ENCODE assay signal across 11 cellular contexts in the genomic region with DNA sequence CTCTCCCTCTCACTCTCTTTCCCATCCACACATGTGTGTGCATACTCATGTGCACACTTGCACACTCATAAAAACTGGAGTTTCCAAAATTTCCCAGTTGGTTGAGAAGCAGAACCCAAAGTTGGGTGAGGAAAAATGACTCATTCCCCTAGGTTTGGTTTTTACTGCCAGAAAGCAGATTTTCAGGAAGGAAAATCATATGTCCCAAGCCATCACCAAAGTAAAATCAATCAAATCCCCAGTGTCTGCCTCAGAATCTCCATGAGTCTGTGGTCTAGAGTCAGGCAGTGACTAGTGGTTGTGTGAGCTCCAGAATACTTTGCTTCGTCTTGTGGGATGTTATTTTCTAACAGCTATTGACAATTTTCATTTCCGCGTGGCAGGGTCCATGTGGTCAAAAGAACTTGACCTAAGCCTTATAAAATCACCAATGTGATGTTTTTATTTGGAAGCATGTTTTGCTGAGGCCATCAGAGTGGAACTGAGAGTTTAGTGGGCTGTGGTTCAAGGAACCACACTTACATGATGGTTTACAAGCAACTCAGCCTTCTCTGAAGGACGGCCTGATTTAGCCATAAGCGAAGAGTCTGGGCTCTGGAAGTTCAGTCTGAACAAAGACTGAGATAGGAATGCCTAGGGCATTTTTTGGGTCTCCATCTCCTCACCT.
DNase-seq lines count a peak whose midpoint lies in the region; ATAC-seq and TF ChIP-seq lines count a peak whose summit lies in the region.
"Had no signal": no experiment of that assay in that cellular context is flagged by ENCODE, and none has a peak within 500 bp of the region (broad histone marks: within the 10 kb centered on the region; RNA-seq: fewer than 3 reads in every experiment).

No MANE protein-coding gene starts in this region.

- peak overlapping the region; percentile 93 for H3K27ac Mint-ChIP-seq in CD4-positive, alpha-beta T cell

- no peak overlapping the region for H3K4me3 Mint-ChIP-seq in CD4-positive, alpha-beta T cell

- H3K4me1 Mint-ChIP-seq in CD4-positive, alpha-beta T cell (ENCODE audit: low read depth): peaks cover 76% of the 10 kb centered on the region

- intact Hi-C loops in CD4-positive, alpha-beta T cell (cut with DNase I, micrococcal nuclease): loop anchor here in 1 of 2 experiments (5.0 kb wide), 2 partner anchors 45 to 210 kb away; no protein-coding TSS in a partner anchor
- intact Hi-C loops in HCT116 (cut with micrococcal nuclease) (no loop called here), psoas muscle (cut with DNase I) (no loop called here)

- TF ChIP-seq POLR2A in HCT116 (IDR thresholded peaks at IDR 0.05; ENCODE audit: borderline replicate concordance, extremely low read depth, insufficient read depth, insufficient read length) (no peak), GM18505 (IDR thresholded peaks at IDR 0.05; ENCODE audit: borderline replicate concordance, extremely low read depth, insufficient read depth, insufficient read length) (no peak)

- no peak overlapping the region for H3K9ac ChIP-seq in HCT116 (ENCODE audit: low read length)

- no peaks in the 10 kb centered on the region for H3K27me3 Mint-ChIP-seq in CD4-positive, alpha-beta T cell

- H3K27ac ChIP-seq in CD4-positive, alpha-beta T cell (ENCODE audit: low read depth, low read length): peak overlapping the region; percentile 93
- H3K27ac ChIP-seq in HCT116 (ENCODE audit: low read depth, low read length) (no peak overlapping the region), brain microvascular endothelial cell (peak overlapping the region; percentile 98), psoas muscle (peak overlapping the region; percentile 27)

- H3K27me3 ChIP-seq in CD4-positive, alpha-beta T cell (ENCODE audit: control insufficient read depth, insufficient read depth, low read length): no peaks in the 10 kb centered on the region
- H3K27me3 ChIP-seq in HCT116 (ENCODE audit: insufficient read depth, low read length) (no peaks in the 10 kb centered on the region), brain microvascular endothelial cell (replicated peaks) (no peaks in the 10 kb centered on the region), psoas muscle (ENCODE audit: insufficient read depth in 3 of 3, low read length in 2 of 3) (peaks cover 0 to 4% (median 0%) of the 10 kb centered on the region in 3 donors)
- H3K27me3 ChIP-seq: spleen had no signal

- no peaks in the 10 kb centered on the region for H3K79me2 ChIP-seq in HCT116 (ENCODE audit: insufficient read depth, low read length)

- CTCF ChIA-PET in CD4-positive, alpha-beta T cell (lab: Charles Lee): interaction anchor here (1.5 to 2.4 kb wide), 5 partner anchors 20 to 167 kb away, joined by 3 to 12 read pairs (median 5); no protein-coding TSS in a partner anchor
- CTCF ChIA-PET in HCT116 (lab: Charles Lee): no interaction called here

- H3K9me3 ChIP-seq in CD4-positive, alpha-beta T cell (ENCODE audit: control insufficient read depth, low read length): no peaks in the 10 kb centered on the region
- no peaks in the 10 kb centered on the region for H3K9me3 ChIP-seq in HCT116 (ENCODE audit: control insufficient read depth in 1 of 2, insufficient read depth in 1 of 2, low read depth in 1 of 2, low read length in 2 of 2)
- no peaks in the 10 kb centered on the region for H3K9me3 ChIP-seq in psoas muscle
- H3K9me3 ChIP-seq: spleen had no signal

- BruUV-seq in HCT116 (replicated peaks; lab: Mats Ljungman, UMichigan): no TSS peak

- H3K36me3 Mint-ChIP-seq in CD4-positive, alpha-beta T cell (ENCODE audit: low read depth): no peaks in the 10 kb centered on the region

- 92 to 95% (median 92%) methylated on average over 5 of the region's 5 CpGs for WGBS in psoas muscle, 3 donors

- RAD21 ChIA-PET in HCT116 (lab: Charles Lee; ENCODE audit: low non-redundant PET in 1 of 2, low total read pairs in 2 of 2, uncharacterized antibody in 2 of 2, unreplicated experiment in 2 of 2): no interaction called here

- no peak overlapping the region for H3K4me2 ChIP-seq in HCT116 (ENCODE audit: low read length)

- no peak for TF ChIP-seq RAD21 in HCT116 (IDR thresholded peaks at IDR 0.05; ENCODE audit: low read depth)

- POLR2A ChIA-PET in CD4-positive, alpha-beta T cell (lab: Charles Lee): interaction anchor here (2.0 to 5.4 kb wide), 4 partner anchors 11 to 166 kb away, joined by 7 to 75 read pairs (median 34); no protein-coding TSS in a partner anchor
- POLR2A ChIA-PET in HCT116 (lab: Charles Lee): no interaction called here

- no peaks in the 10 kb centered on the region for H3K9me2 ChIP-seq in HCT116 (ENCODE audit: insufficient read depth)

- H3K4me1 ChIP-seq in HCT116 (ENCODE audit: control insufficient read depth in 1 of 2, insufficient read depth in 2 of 2, low read length in 2 of 2): peaks cover 4 to 22% of the 10 kb centered on the region in 2 experiments; a peak in 3 of 4 replicates
- H3K4me1 ChIP-seq in psoas muscle: no peaks in the 10 kb centered on the region

- ATAC-seq in CD4-positive, alpha-beta T cell (ENCODE audit: poor library complexity): no peak
- ATAC-seq in HCT116 (no peak), psoas muscle (no peak), GM18505 (IDR thresholded peaks at IDR 0.05; ENCODE audit: unreplicated experiment) (no peak), GM21447 (IDR thresholded peaks at IDR 0.05; ENCODE audit: unreplicated experiment) (no peak)

- no peaks in the 10 kb centered on the region for H4K20me1 ChIP-seq in HCT116 (ENCODE audit: insufficient read depth)

- H2AFZ ChIP-seq in HCT116 (ENCODE audit: low read depth, low read length, poor library complexity, severe bottlenecking): peak overlapping the region; percentile 37

- in situ Hi-C loops in brain microvascular endothelial cell (cut with HindIII; ENCODE audit: low pct_ligation_motif_present, low sequenced_read_pairs): no loop called here

- no peak for TF ChIP-seq CTCF in CD4-positive, alpha-beta T cell (IDR thresholded peaks at IDR 0.05)
- TF ChIP-seq CTCF in HCT116 (IDR thresholded peaks at IDR 0.05 in 2 of 3, conservative IDR thresholded peaks at IDR 0.05 in 1 of 3; ENCODE audit: borderline replicate concordance in 1 of 3, insufficient read depth in 1 of 3, low read depth in 2 of 3, low read length in 2 of 3): no peak
- no peak for TF ChIP-seq CTCF in brain microvascular endothelial cell (IDR thresholded peaks at IDR 0.05; ENCODE audit: low read depth, low read length, missing control alignments)
- no peak for TF ChIP-seq CTCF in psoas muscle (IDR thresholded peaks at IDR 0.05)

- H3K4me3 ChIP-seq in HCT116 (replicated peaks in 1 of 2; ENCODE audit: low read depth in 1 of 2, low read length in 2 of 2): no peak overlapping the region
- H3K4me3 ChIP-seq in brain microvascular endothelial cell (ENCODE audit: low read depth, low read length): no peak overlapping the region
- H3K4me3 ChIP-seq in psoas muscle: no peak overlapping the region
- H3K4me3 ChIP-seq: spleen had no signal

- H3K9me3 Mint-ChIP-seq in CD4-positive, alpha-beta T cell: no peaks in the 10 kb centered on the region

- no peak for DNase-seq in CD4-positive, alpha-beta T cell
- DNase-seq in HCT116 (ENCODE audit: low read depth, low spot score): no peak
- DNase-seq in brain microvascular endothelial cell: no peak
- no peak for DNase-seq in psoas muscle
- no peak for DNase-seq in SIG-M5 (lab: John Stamatoyannopoulos, UW)
- no peak for DNase-seq in HuH-7.5 (ENCODE audit: low spot score)
- DNase-seq: DMS53, NCI-H748 treated with DMSO at 0.1 percent for 48 hours, spleen had no signal

- H3K36me3 ChIP-seq in HCT116 (ENCODE audit: control insufficient read depth in 1 of 2, insufficient read depth in 2 of 2, low read length in 2 of 2) (no peaks in the 10 kb centered on the region), brain microvascular endothelial cell (replicated peaks) (no peaks in the 10 kb centered on the region), psoas muscle (ENCODE audit: insufficient read depth in 1 of 2, low read depth in 1 of 2) (no peaks in the 10 kb centered on the region)
- H3K36me3 ChIP-seq: spleen had no signal

TF ChIP-seq in HCT116, 20 proteins besides CTCF, POLR2A, EP300 and RAD21:
- TF ChIP-seq SRF (IDR thresholded peaks at IDR 0.05; ENCODE audit: low read depth) (no peak), ZFX (IDR thresholded peaks at IDR 0.05) (no peak), CBX3 (IDR thresholded peaks at IDR 0.05; ENCODE audit: low read depth) (0 out of 2 replicates have a peak, but pooled peaks have one; percentile 20)
TF ChIP-seq in HCT116: peak in this region for 1.
